ENCODE assay signal across 8 cellular contexts in the genomic region with DNA sequence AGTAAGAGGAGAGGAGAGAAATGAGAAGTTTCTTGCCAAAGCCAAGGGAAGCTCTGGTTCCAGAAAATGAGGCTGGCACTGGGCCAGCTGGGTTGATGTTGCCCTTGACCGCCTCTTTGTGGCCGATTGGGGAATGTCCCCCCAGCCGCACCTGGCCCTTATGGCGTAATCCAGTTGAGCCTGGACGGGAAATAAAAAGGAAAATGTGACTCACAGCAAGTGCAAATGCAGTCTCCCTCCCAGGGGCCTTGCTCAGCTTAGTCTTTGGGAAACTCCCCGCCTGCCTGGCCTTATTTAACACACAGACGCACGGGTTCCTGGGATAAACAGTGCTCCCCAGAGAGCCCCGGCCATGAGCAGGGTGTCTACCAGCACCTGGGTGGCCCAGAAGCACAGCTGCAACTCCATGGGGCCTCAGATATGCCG.
DNase-seq lines count a peak whose midpoint lies in the region; FAIRE-seq and TF ChIP-seq lines count a peak whose summit lies in the region.

No MANE protein-coding gene starts in this region.

- H3F3A ChIP-seq in neural progenitor cell (ENCODE audit: low read depth): no peaks in the 10 kb centered on the region

- intact Hi-C loops in vagina (cut with DNase I): no loop called here

- no peaks in the 10 kb centered on the region for H3K4me1 Mint-ChIP-seq in T-helper 2 cell treated with Interferon-gamma antibody and Interleukin-4, amounts not matched to agents 5 μg/mL and 100 μg/mL, for 36 hours (ENCODE audit: low read depth)
- peaks cover 6% of the 10 kb centered on the region for H3K4me1 Mint-ChIP-seq in neural progenitor cell

- peak; percentile 82 for FAIRE-seq in H54 (lab: Jason Lieb, UNC)

- H3K4me2 ChIP-seq in fibroblast of lung (ENCODE audit: extremely low read depth, insufficient read depth, low read length): no peak overlapping the region
- no peak overlapping the region for H3K4me2 ChIP-seq in neural progenitor cell

- H2AFZ ChIP-seq in fibroblast of lung (ENCODE audit: low read length): no peak overlapping the region
- H2AFZ ChIP-seq in neural progenitor cell (replicated peaks): no peak overlapping the region

- H3K79me2 ChIP-seq in fibroblast of lung (ENCODE audit: control insufficient read depth, insufficient read depth, low read length): no peaks in the 10 kb centered on the region
- no peaks in the 10 kb centered on the region for H3K79me2 ChIP-seq in neural progenitor cell (ENCODE audit: low read depth)

- DNase-seq in A172 (ENCODE audit: low spot score) (peak; percentile 98), GM04504 (ENCODE audit: low read depth) (peak; percentile 70), H54 (ENCODE audit: insufficient read length, low spot score) (peak; percentile 82), KG1 (lab: John Stamatoyannopoulos, UW) (peak; percentile 35), fibroblast of lung (ENCODE audit: low read depth in 2 of 2) (peak; percentile 92 to 99), neural progenitor cell (ENCODE audit: low spot score) (peak; percentile 26), vagina (ENCODE audit: extremely low spot score in 2 of 2) (peak in 1 of 2 donors; percentile 96)
- DNase-seq in T-helper 2 cell treated with Interferon-gamma antibody and Interleukin-4, amounts not matched to agents 5 μg/mL and 100 μg/mL, for 36 hours (ENCODE audit: low spot score): peak; percentile 66

- no peaks in the 10 kb centered on the region for H3K36me3 Mint-ChIP-seq in T-helper 2 cell treated with Interferon-gamma antibody and Interleukin-4, amounts not matched to agents 5 μg/mL and 100 μg/mL, for 36 hours (ENCODE audit: low read depth)
- H3K36me3 Mint-ChIP-seq in neural progenitor cell: peaks cover 7% of the 10 kb centered on the region

- H3K9me3 ChIP-seq in fibroblast of lung (ENCODE audit: control insufficient read depth, insufficient read depth, low read depth, low read length): no peaks in the 10 kb centered on the region
- no peaks in the 10 kb centered on the region for H3K9me3 ChIP-seq in neural progenitor cell (ENCODE audit: low read depth)
- H3K9me3 ChIP-seq in vagina: no peaks in the 10 kb centered on the region

- TF ChIP-seq POLR2A in H54 (IDR thresholded peaks at IDR 0.05; ENCODE audit: low read depth, low read length) (no peak), vagina (IDR thresholded peaks at IDR 0.05) (no peak)

- no peak overlapping the region for H3K27ac Mint-ChIP-seq in T-helper 2 cell treated with Interferon-gamma antibody and Interleukin-4, amounts not matched to agents 5 μg/mL and 100 μg/mL, for 36 hours
- H3K27ac Mint-ChIP-seq in neural progenitor cell: no peak overlapping the region

- H3K27me3 Mint-ChIP-seq in T-helper 2 cell treated with Interferon-gamma antibody and Interleukin-4, amounts not matched to agents 5 μg/mL and 100 μg/mL, for 36 hours (ENCODE audit: low read depth): peaks cover 6% of the 10 kb centered on the region
- H3K27me3 Mint-ChIP-seq in neural progenitor cell (ENCODE audit: insufficient read depth, low read depth): peaks cover 2% of the 10 kb centered on the region

- TF ChIP-seq CTCF in fibroblast of lung (conservative IDR thresholded peaks at IDR 0.05 in 1 of 2, IDR thresholded peaks at IDR 0.05 in 1 of 2; ENCODE audit: low read depth in 1 of 2, low read length in 2 of 2) (peak in 1 of 2 donors; percentile 54), neural progenitor cell (IDR thresholded peaks at IDR 0.05) (peak; percentile 35), vagina (IDR thresholded peaks at IDR 0.05) (no peak)

- H3K4me3 ChIP-seq in fibroblast of lung (replicated peaks in 1 of 4; ENCODE audit: control extremely low read depth in 1 of 4, insufficient read depth in 1 of 4, low read depth in 3 of 4, low read length in 4 of 4) (no peak overlapping the region), neural progenitor cell (no peak overlapping the region), vagina (no peak overlapping the region)

- H3K36me3 ChIP-seq in fibroblast of lung (ENCODE audit: control insufficient read depth, insufficient read depth, low read length): no peaks in the 10 kb centered on the region
- no peaks in the 10 kb centered on the region for H3K36me3 ChIP-seq in neural progenitor cell
- H3K36me3 ChIP-seq in vagina: no peaks in the 10 kb centered on the region

- H4K20me1 ChIP-seq in fibroblast of lung (ENCODE audit: control insufficient read depth, extremely low read depth, insufficient read depth, low read length) (no peaks in the 10 kb centered on the region), neural progenitor cell (ENCODE audit: low read depth) (no peaks in the 10 kb centered on the region)

- H3K9me3 Mint-ChIP-seq in T-helper 2 cell treated with Interferon-gamma antibody and Interleukin-4, amounts not matched to agents 5 μg/mL and 100 μg/mL, for 36 hours: no peaks in the 10 kb centered on the region
- H3K9me3 Mint-ChIP-seq in neural progenitor cell: no peaks in the 10 kb centered on the region

- H3K4me1 ChIP-seq in fibroblast of lung (ENCODE audit: control insufficient read depth, extremely low read depth, insufficient read depth, low read length) (no peaks in the 10 kb centered on the region), neural progenitor cell (no peaks in the 10 kb centered on the region), vagina (peaks cover 15% of the 10 kb centered on the region)

- H3K9ac ChIP-seq in fibroblast of lung (ENCODE audit: insufficient read depth, low read length) (no peak overlapping the region), neural progenitor cell (no peak overlapping the region)

- H3K4me3 Mint-ChIP-seq in T-helper 2 cell treated with Interferon-gamma antibody and Interleukin-4, amounts not matched to agents 5 μg/mL and 100 μg/mL, for 36 hours: no peak overlapping the region
- H3K4me3 Mint-ChIP-seq in neural progenitor cell: no peak overlapping the region

- no peak overlapping the region for H3K27ac ChIP-seq in fibroblast of lung (ENCODE audit: insufficient read depth, low read length)
- H3K27ac ChIP-seq in neural progenitor cell: no peak overlapping the region
- H3K27ac ChIP-seq in vagina: peak overlapping the region; percentile 67

- H3K27me3 ChIP-seq in fibroblast of lung (ENCODE audit: control insufficient read depth, insufficient read depth, low read length) (no peaks in the 10 kb centered on the region), neural progenitor cell (no peaks in the 10 kb centered on the region), vagina (no peaks in the 10 kb centered on the region)
